ENCODE assay signal across 8 cellular contexts in the genomic region with DNA sequence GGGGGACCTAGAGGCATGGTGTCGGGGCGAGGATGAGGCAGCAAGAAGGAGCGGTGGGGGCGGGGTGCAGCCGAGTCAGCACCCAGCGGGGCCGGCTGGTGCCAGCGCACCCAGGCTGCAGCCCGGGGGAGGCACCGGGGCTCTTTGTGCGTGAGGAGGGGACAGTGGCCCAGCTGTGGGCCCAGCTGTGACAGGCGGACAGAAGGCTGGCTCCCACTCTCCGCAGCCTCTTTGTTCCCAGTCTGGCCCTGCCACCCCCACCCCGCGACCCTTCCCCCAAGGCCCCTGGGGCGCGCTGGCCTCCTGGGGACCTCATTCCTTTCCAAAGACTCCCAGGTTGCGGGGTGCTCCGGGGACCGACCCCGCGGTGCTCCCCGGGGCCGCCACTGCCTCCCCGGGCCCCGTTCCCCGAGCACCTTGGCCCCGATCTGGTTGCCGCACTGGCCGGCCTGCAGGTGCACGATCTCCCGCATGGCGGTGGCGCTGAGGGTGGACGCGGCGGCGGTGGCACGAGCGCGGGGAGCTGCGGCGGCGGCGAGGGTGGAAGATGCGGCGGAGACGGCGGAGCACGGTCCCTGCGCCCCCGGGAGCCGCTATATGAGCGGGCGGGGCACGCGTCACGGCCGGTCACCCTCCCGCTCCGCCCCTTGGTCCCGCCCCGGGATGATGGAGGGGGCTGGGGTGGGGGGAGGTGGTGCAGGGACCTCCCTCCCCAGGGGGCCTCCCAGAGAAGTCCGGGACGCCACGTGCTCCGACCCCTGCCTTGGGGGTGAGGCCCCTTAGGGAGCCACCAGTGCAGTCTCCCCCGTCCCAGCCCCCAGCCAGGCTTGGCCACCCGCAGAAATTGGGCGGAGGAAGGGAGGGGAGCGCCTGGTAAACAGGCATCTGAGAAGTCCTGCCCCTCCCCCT. TPM values are rescaled to one million over a fixed set of nuclear protein-coding genes. Genes with fewer than 3 reads are reported as not detected.
A peak's percentile ranks its signal among the peaks of the same experiment; 100 is the strongest.
DNase-seq lines count a peak whose midpoint lies in the region; ATAC-seq and TF ChIP-seq lines count a peak whose summit lies in the region.

TSS of gene TUBB4A (minus strand) at position 570 of the 909 bp plus-strand sequence. CDS start at position 473, 97 bp downstream.

- DNase-seq in activated T-cell treated with anti-CD3 and anti-CD28 coated beads for 1 hour (ENCODE audit: low read depth) (peak; percentile 24), activated T-cell treated with anti-CD3 and anti-CD28 coated beads for 4 hours (no peak), foreskin melanocyte (peak; percentile 43), osteocyte (ENCODE audit: extremely low spot score, unreplicated experiment) (no peak), NCI-H1436 treated with DMSO at 0.1 percent for 48 hours (lab: John Stamatoyannopoulos, UW) (no peak)
- DNase-seq in activated CD4-positive, alpha-beta memory T cell treated with anti-CD3 and anti-CD28 coated beads for 36 hours: peak; percentile 58
- DNase-seq in effector CD4-positive, alpha-beta T cell: no peak

- peak within 1 kb of the TSS; percentile 71 for H3K4me3 Mint-ChIP-seq in activated CD4-positive, alpha-beta memory T cell treated with anti-CD3 and anti-CD28 coated beads for 36 hours
- peak within 1 kb of the TSS; percentile 59 for H3K4me3 Mint-ChIP-seq in osteocyte (ENCODE audit: unreplicated experiment)

- no peaks in the 10 kb centered on the region for H3K36me3 Mint-ChIP-seq in activated CD4-positive, alpha-beta memory T cell treated with anti-CD3 and anti-CD28 coated beads for 36 hours
- no peaks in the 10 kb centered on the region for H3K36me3 Mint-ChIP-seq in osteocyte (ENCODE audit: unreplicated experiment)

- peaks cover 17% of the 10 kb centered on the region for H3K27me3 Mint-ChIP-seq in activated CD4-positive, alpha-beta memory T cell treated with anti-CD3 and anti-CD28 coated beads for 36 hours
- peaks cover 33% of the 10 kb centered on the region for H3K27me3 Mint-ChIP-seq in osteocyte (ENCODE audit: unreplicated experiment)

- CTCF ChIA-PET in activated CD4-positive, alpha-beta memory T cell treated with anti-CD3 and anti-CD28 coated beads for 36 hours (lab: Charles Lee): no interaction called here

- POLR2A ChIA-PET in activated CD4-positive, alpha-beta memory T cell treated with anti-CD3 and anti-CD28 coated beads for 36 hours (lab: Charles Lee): interaction anchor here (0.8 to 1.6 kb wide), 3 partner anchors 15 to 64 kb away, joined by 3 to 4 read pairs (median 4); partner anchors contain the start of gene DENND1C

- intact Hi-C loops in activated CD4-positive, alpha-beta memory T cell treated with anti-CD3 and anti-CD28 coated beads for 36 hours (cut with micrococcal nuclease): no loop called here

- H3K27ac Mint-ChIP-seq in activated CD4-positive, alpha-beta memory T cell treated with anti-CD3 and anti-CD28 coated beads for 36 hours: no peak within 1 kb of the TSS
- H3K27ac Mint-ChIP-seq in osteocyte (ENCODE audit: unreplicated experiment): no peak within 1 kb of the TSS

- ATAC-seq in GM18498 (IDR thresholded peaks at IDR 0.05; ENCODE audit: unreplicated experiment): no peak

- no peak for TF ChIP-seq CTCF in osteocyte (IDR thresholded peaks at IDR 0.05)

- H3K4me1 Mint-ChIP-seq in activated CD4-positive, alpha-beta memory T cell treated with anti-CD3 and anti-CD28 coated beads for 36 hours (ENCODE audit: low read depth): peaks cover 10% of the 10 kb centered on the region
- peaks cover 5% of the 10 kb centered on the region for H3K4me1 Mint-ChIP-seq in osteocyte (ENCODE audit: unreplicated experiment)

- no peaks in the 10 kb centered on the region for H3K9me3 Mint-ChIP-seq in activated CD4-positive, alpha-beta memory T cell treated with anti-CD3 and anti-CD28 coated beads for 36 hours
- H3K9me3 Mint-ChIP-seq in osteocyte (ENCODE audit: unreplicated experiment): no peaks in the 10 kb centered on the region

RNA-seq across cellular contexts. Expression of gene TUBB4A, which starts in this region (rescaled TPM):
- 10 to 100 TPM in 1 of 2 experiments, 1 to 10 TPM in 1; 8.3 to 11.2 TPM for total RNA-seq in activated CD4-positive, alpha-beta memory T cell treated with anti-CD3 and anti-CD28 coated beads for 36 hours
- not detected in 2 replicates for total RNA-seq in osteocyte

Comparison
In these comparisons a context has a peak if more than half of its experiments do, and no peak if none do; other contexts are left out.
1. DNase-seq: peak in activated T-cell treated with anti-CD3 and anti-CD28 coated beads for 1 hour (single experiment), activated CD4-positive, alpha-beta memory T cell treated with anti-CD3 and anti-CD28 coated beads for 36 hours (single experiment) and foreskin melanocyte (single experiment); none in activated T-cell treated with anti-CD3 and anti-CD28 coated beads for 4 hours (single experiment), osteocyte (single experiment), NCI-H1436 treated with DMSO at 0.1 percent for 48 hours (single experiment) and effector CD4-positive, alpha-beta T cell (single experiment).